8 cellular contexts compared by ENCODE assay signal in genomic region chr14:81435578-81436295, GRCh38. TPM values are rescaled to one million over a fixed set of nuclear protein-coding genes. Genes with fewer than 3 reads are reported as not detected.
DNase-seq lines count a peak whose midpoint lies in the region; ATAC-seq and TF ChIP-seq lines count a peak whose summit lies in the region.

No MANE protein-coding gene starts in this region.

- CTCF ChIA-PET in activated CD8-positive, alpha-beta T cell treated with anti-CD3 and anti-CD28 coated beads for 36 hours (lab: Charles Lee) = interaction anchor here (0.7 to 1.0 kb wide), 4 partner anchors 11 to 28 kb away, joined by 3 to 5 read pairs (median 3); no protein-coding TSS in a partner anchor

- no peak for TF ChIP-seq CTCF in activated CD8-positive, alpha-beta T cell treated with anti-CD3 and anti-CD28 coated beads for 36 hours (IDR thresholded peaks at IDR 0.05)
- no peak for TF ChIP-seq CTCF in thyroid gland (IDR thresholded peaks at IDR 0.05)

- no peaks in the 10 kb centered on the region for H3K9me3 ChIP-seq in thyroid gland

- no peaks in the 10 kb centered on the region for H3K27me3 ChIP-seq in thyroid gland

- TF ChIP-seq POLR2A in erythroblast (IDR thresholded peaks at IDR 0.05; ENCODE audit: low read length) = no peak
- no peak for TF ChIP-seq POLR2A in thyroid gland (IDR thresholded peaks at IDR 0.05)

- H3K4me3 Mint-ChIP-seq in activated CD8-positive, alpha-beta T cell treated with anti-CD3 and anti-CD28 coated beads for 36 hours = peak overlapping the region; percentile 65

- DNase-seq in DMS153 (lab: John Stamatoyannopoulos, UW) (peak; percentile 32), DMS153 treated with DMSO at 0.1 percent for 48 hours (lab: John Stamatoyannopoulos, UW; ENCODE audit: unreplicated experiment) (no peak), NCI-H1694 treated with DMSO at 0.1 percent for 48 hours (lab: John Stamatoyannopoulos, UW) (peak; percentile 74), erythroblast (lab: John Stamatoyannopoulos, UW) (peak; percentile 80 to 84), midbrain (lab: John Stamatoyannopoulos, UW) (peak; percentile 47), thyroid gland (peak; percentile 59 to 61)
- peak; percentile 33 for DNase-seq in activated CD8-positive, alpha-beta T cell treated with anti-CD3 and anti-CD28 coated beads for 36 hours

- H3K4me1 ChIP-seq in thyroid gland = peaks cover 0 to 16% of the 10 kb centered on the region in 2 donors

- H3K27ac Mint-ChIP-seq in activated CD8-positive, alpha-beta T cell treated with anti-CD3 and anti-CD28 coated beads for 36 hours = no peak overlapping the region

- 1% methylated on average over 36 of the region's 65 CpGs; no CpG with 5 or more reads in 1 of the 2 donors for WGBS in thyroid gland, 2 donors

- H3K36me3 Mint-ChIP-seq in activated CD8-positive, alpha-beta T cell treated with anti-CD3 and anti-CD28 coated beads for 36 hours (ENCODE audit: low read depth) = no peaks in the 10 kb centered on the region

- intact Hi-C loops in activated CD8-positive, alpha-beta T cell treated with anti-CD3 and anti-CD28 coated beads for 36 hours (cut with micrococcal nuclease) = no loop called here
- intact Hi-C loops in thyroid gland (cut with DNase I) = no loop called here

- peaks cover 13% of the 10 kb centered on the region for H3K4me1 Mint-ChIP-seq in activated CD8-positive, alpha-beta T cell treated with anti-CD3 and anti-CD28 coated beads for 36 hours (ENCODE audit: low read depth)

- H3K27me3 Mint-ChIP-seq in activated CD8-positive, alpha-beta T cell treated with anti-CD3 and anti-CD28 coated beads for 36 hours = peaks cover 61% of the 10 kb centered on the region

- H3K36me3 ChIP-seq in thyroid gland = no peaks in the 10 kb centered on the region

- H3K9me3 Mint-ChIP-seq in activated CD8-positive, alpha-beta T cell treated with anti-CD3 and anti-CD28 coated beads for 36 hours = no peaks in the 10 kb centered on the region

- peak; percentile 32 for ATAC-seq in HG02798 (IDR thresholded peaks at IDR 0.05; ENCODE audit: poor library complexity, unreplicated experiment)
- ATAC-seq in activated CD8-positive, alpha-beta T cell treated with anti-CD3 and anti-CD28 coated beads for 36 hours = peak; percentile 59

- peak overlapping the region; percentile 11 to 60 (median 48) for H3K4me3 ChIP-seq in thyroid gland (replicated peaks in 1 of 3)

- peak overlapping the region; percentile 40 to 60 (median 47) for H3K27ac ChIP-seq in thyroid gland

- POLR2A ChIA-PET in activated CD8-positive, alpha-beta T cell treated with anti-CD3 and anti-CD28 coated beads for 36 hours (lab: Charles Lee) = interaction anchor here (0.8 to 1.0 kb wide), 2 partner anchors 10 to 214 kb away, joined by 3 read pairs; no protein-coding TSS in a partner anchor

RNA-seq across cellular contexts. Expression of gene STON2, which starts 35.6 kb away (rescaled TPM):
- under 1 TPM in 1 of 2 experiments, not detected in 1; 0.58 TPM for total RNA-seq in activated CD8-positive, alpha-beta T cell treated with anti-CD3 and anti-CD28 coated beads for 36 hours
- 100 to 1,000 TPM in 2 of 4 donors, 10 to 100 TPM in 2; 69.8 to 202 (median 97.0) TPM for total RNA-seq in thyroid gland

Comparison
In these comparisons a context has a peak if more than half of its experiments do, and no peak if none do; other contexts are left out.
1. RNA of gene STON2, which starts 35.6 kb away (total RNA-seq): 69.8 to 202 TPM in thyroid gland; 0.58 TPM in activated CD8-positive, alpha-beta T cell treated with anti-CD3 and anti-CD28 coated beads for 36 hours; every median in the first group is over 10 times any median in the second.